ENCODE assay signal across 26 cellular contexts in the genomic region with DNA sequence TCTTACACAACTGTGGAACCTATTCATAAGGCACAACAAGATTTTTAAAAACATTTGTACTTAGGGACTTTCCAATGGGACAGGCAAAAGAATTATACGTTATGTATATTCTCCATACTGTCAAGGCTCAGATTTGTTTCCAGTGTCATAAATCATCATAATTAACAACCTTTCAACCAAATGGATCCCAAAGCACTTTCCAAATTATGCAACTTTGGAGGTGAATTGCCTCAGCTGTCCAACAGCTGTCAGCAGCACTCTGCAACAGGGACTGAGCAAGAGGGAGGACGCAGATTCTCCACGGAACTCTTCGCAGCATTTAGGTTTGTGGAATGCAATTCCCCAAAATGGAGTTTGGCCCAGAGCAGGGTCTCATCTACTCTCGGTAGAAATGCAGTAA.
"Had no signal": no experiment of that assay in that cellular context is flagged by ENCODE, and none has a peak within 500 bp of the region (broad histone marks: within the 10 kb centered on the region; RNA-seq: fewer than 3 reads in every experiment).

No MANE protein-coding gene starts in this region.

- H3K36me3 ChIP-seq: adrenal gland, breast epithelium, Peyer's patch had no signal

- H3K4me1 ChIP-seq: breast epithelium, Peyer's patch had no signal

- H3K27ac ChIP-seq: adrenal gland, body of pancreas, breast epithelium, Peyer's patch had no signal

- DNase-seq: activated CD4-positive, alpha-beta memory T cell treated with anti-CD3 and anti-CD28 coated beads for 36 hours; activated CD4-positive, alpha-beta T cell treated with anti-CD3 and anti-CD28 coated beads for 36 hours; activated CD4-positive, alpha-beta T cell treated with anti-CD3 and anti-CD28 coated beads, Interleukin-2, amount 50 U/mL, for 1 hour; activated CD8-positive, alpha-beta memory T cell treated with anti-CD3 and anti-CD28 coated beads, Interleukin-2, amount 50 U/mL, for 4 hours; activated gamma-delta T cell treated with Interleukin-2 at 50 U/mL for 16 hours; activated naive CD4-positive, alpha-beta T cell treated with anti-CD3 and anti-CD28 coated beads for 36 hours; activated T-cell treated with anti-CD3 and anti-CD28 coated beads for 4 hours; activated T-cell treated with anti-CD3 and anti-CD28 coated beads, Interleukin-2, amount 50 U/mL, for 4 hours; adrenal gland; body of pancreas; MM.1S; MV-4-11; NCI-H1092; NCI-H1436 treated with DMSO at 0.1 percent for 48 hours; NCI-H1694 treated with DMSO at 0.1 percent for 48 hours; NCI-H2029; NCI-H2227 treated with DMSO at 0.1 percent for 48 hours; NCI-H446; NCI-H510A treated with DMSO at 0.1 percent for 48 hours; NCI-H526 treated with DMSO at 0.1 percent for 48 hours; NCI-H82; NK-92 treated with Interleukin-12 subunit alpha and Interleukin-12 subunit beta, amount 100 ng/mL, for 24 hours; PC-3; Peyer's patch; RPMI8226 had no signal

- H3K9me3 ChIP-seq: adrenal gland, body of pancreas, breast epithelium, Peyer's patch had no signal

- H3K27me3 ChIP-seq: body of pancreas, breast epithelium, Peyer's patch had no signal

- H3K4me3 ChIP-seq: adrenal gland, body of pancreas, breast epithelium, Peyer's patch had no signal
